17 cellular contexts compared by ENCODE assay signal in the genomic region with DNA sequence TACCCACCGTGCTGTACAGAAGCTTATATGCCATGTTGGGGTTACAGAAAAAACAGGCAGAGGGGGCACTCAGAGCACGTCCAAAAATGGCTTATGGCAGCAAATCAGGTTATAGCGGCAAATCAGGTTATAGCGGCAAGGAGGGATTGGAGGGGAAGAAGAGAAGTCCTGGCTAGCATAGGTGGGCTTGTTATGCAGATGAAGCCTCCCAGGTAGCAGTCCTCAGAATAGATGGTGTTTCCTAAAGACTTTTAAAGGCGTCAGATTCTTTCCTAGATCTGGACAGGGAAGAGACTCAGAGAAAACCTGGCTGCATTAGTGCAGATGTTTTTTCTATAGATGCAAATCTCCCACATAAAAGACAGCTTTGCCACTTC. TPM values are rescaled to one million over a fixed set of nuclear protein-coding genes. Genes with fewer than 3 reads are reported as not detected.
DNase-seq lines count a peak whose midpoint lies in the region; ATAC-seq and TF ChIP-seq lines count a peak whose summit lies in the region.
"Had no signal": no experiment of that assay in that cellular context is flagged by ENCODE, and none has a peak within 500 bp of the region (broad histone marks: within the 10 kb centered on the region; RNA-seq: fewer than 3 reads in every experiment).

No MANE protein-coding gene starts in this region.

- no peaks in the 10 kb centered on the region for H3K36me3 Mint-ChIP-seq in activated CD8-positive, alpha-beta memory T cell treated with anti-CD3 and anti-CD28 coated beads, Interleukin-2, amount 10 ng/mL, durations not matched to agents 7 days and 5 days
- H3K36me3 Mint-ChIP-seq: activated naive CD4-positive, alpha-beta T cell treated with anti-CD3 and anti-CD28 coated beads, Interleukin-2, amount 50 U/mL, for 24 hours; CD8-positive, alpha-beta memory T cell; stimulated activated memory B cell treated with anti-CD40 and anti-IgM and Interleukin-4, amounts not matched to agents 10 μg/mL and 1 μg/mL and 100 μg/mL, for 72 hours had no signal

- POLR2A ChIA-PET in PC-3 (lab: Charles Lee; ENCODE audit: unreplicated experiment) = interaction anchor here (0.8 kb wide), 1 partner anchor 18 kb away, joined by 5 read pairs; no protein-coding TSS in a partner anchor

- H3K9ac ChIP-seq in PC-3 (ENCODE audit: low read length) (no peak overlapping the region), neuronal stem cell (ENCODE audit: low read depth, low read length, poor library complexity) (no peak overlapping the region)

- H3K79me1 ChIP-seq in neuronal stem cell (ENCODE audit: low read depth, low read length) = no peaks in the 10 kb centered on the region

- CTCF ChIA-PET in activated CD8-positive, alpha-beta memory T cell treated with anti-CD3 and anti-CD28 coated beads, Interleukin-2, amount 10 ng/mL, durations not matched to agents 7 days and 5 days (lab: Charles Lee) = interaction anchor here (2.4 kb wide), 1 partner anchor 35 kb away, joined by 11 read pairs; no protein-coding TSS in a partner anchor
- CTCF ChIA-PET in PC-3 (lab: Charles Lee) = no interaction called here

- H3K23ac ChIP-seq in neuronal stem cell (ENCODE audit: low read depth, low read length, poor library complexity) = no peak overlapping the region

- H3K4me3 Mint-ChIP-seq in activated CD8-positive, alpha-beta memory T cell treated with anti-CD3 and anti-CD28 coated beads, Interleukin-2, amount 10 ng/mL, durations not matched to agents 7 days and 5 days = no peak overlapping the region
- H3K4me3 Mint-ChIP-seq: IgD-negative memory B cell; stimulated activated memory B cell treated with anti-CD40 and anti-IgM and Interleukin-4, amounts not matched to agents 10 μg/mL and 1 μg/mL and 100 μg/mL, for 72 hours had no signal

- H4K20me1 ChIP-seq in PC-3 (ENCODE audit: low read length) = no peaks in the 10 kb centered on the region

- H3K9me3 ChIP-seq in PC-3 (ENCODE audit: low read length) (no peaks in the 10 kb centered on the region), esophagus squamous epithelium (no peaks in the 10 kb centered on the region), neuronal stem cell (replicated peaks in 1 of 2; ENCODE audit: control insufficient read depth in 2 of 2, insufficient read depth in 1 of 2, low read depth in 1 of 2, low read length in 2 of 2) (no peaks in the 10 kb centered on the region)

- no TSS peak for BruUV-seq in PC-3 (replicated peaks; lab: Mats Ljungman, UMichigan)

- H2BK5ac ChIP-seq in neuronal stem cell (ENCODE audit: low read length) = no peak overlapping the region

- peaks cover 13% of the 10 kb centered on the region for H3K4me1 Mint-ChIP-seq in activated CD8-positive, alpha-beta memory T cell treated with anti-CD3 and anti-CD28 coated beads, Interleukin-2, amount 10 ng/mL, durations not matched to agents 7 days and 5 days

- no peaks in the 10 kb centered on the region for H3K9me3 Mint-ChIP-seq in activated CD8-positive, alpha-beta memory T cell treated with anti-CD3 and anti-CD28 coated beads, Interleukin-2, amount 10 ng/mL, durations not matched to agents 7 days and 5 days (ENCODE audit: low read depth)
- H3K9me3 Mint-ChIP-seq: activated naive CD4-positive, alpha-beta T cell treated with anti-CD3 and anti-CD28 coated beads, Interleukin-2, amount 50 U/mL, for 24 hours; CD8-positive, alpha-beta memory T cell; stimulated activated memory B cell treated with anti-CD40 and anti-IgM and Interleukin-4, amounts not matched to agents 10 μg/mL and 1 μg/mL and 100 μg/mL, for 72 hours had no signal

- peaks cover 10% of the 10 kb centered on the region; the same call in 1 of the 2 replicates for H3K4me1 ChIP-seq in PC-3 (ENCODE audit: insufficient read depth, low read length)
- peaks cover 0 to 34% (median 17%) of the 10 kb centered on the region in 3 donors for H3K4me1 ChIP-seq in esophagus squamous epithelium
- H3K4me1 ChIP-seq in neuronal stem cell (ENCODE audit: control insufficient read depth in 2 of 2, insufficient read depth in 1 of 2, low read depth in 1 of 2, low read length in 2 of 2) = no peaks in the 10 kb centered on the region

- H2AFZ ChIP-seq in PC-3 (ENCODE audit: low read length) = no peak overlapping the region
- H2AFZ ChIP-seq in neuronal stem cell (ENCODE audit: low read length) = peak overlapping the region; percentile 4

- no peaks in the 10 kb centered on the region for H3K36me3 ChIP-seq in PC-3 (ENCODE audit: low read depth, low read length)
- H3K36me3 ChIP-seq in esophagus squamous epithelium = no peaks in the 10 kb centered on the region
- no peaks in the 10 kb centered on the region for H3K36me3 ChIP-seq in neuronal stem cell (replicated peaks in 1 of 2; ENCODE audit: control insufficient read depth in 2 of 2, insufficient read depth in 2 of 2, low read length in 2 of 2)

- intact Hi-C loops in PC-3 (cut with micrococcal nuclease) = no loop called here
- intact Hi-C loops in esophagus squamous epithelium (cut with DNase I) = no loop called here

- DNase-seq in activated CD8-positive, alpha-beta memory T cell treated with anti-CD3 and anti-CD28 coated beads, Interleukin-2, amount 10 ng/mL, durations not matched to agents 7 days and 5 days = no peak
- DNase-seq in activated CD8-positive, alpha-beta memory T cell treated with anti-CD3 and anti-CD28 coated beads, Interleukin-2, amount 50 U/mL, for 48 hours = no peak
- DNase-seq in PC-3 (no peak), esophagus squamous epithelium (lab: John Stamatoyannopoulos, UW) (no peak), neuronal stem cell (ENCODE audit: low spot score) (no peak), globus pallidus (ENCODE audit: low spot score) (no peak), NCI-H1048 (lab: John Stamatoyannopoulos, UW) (no peak)
- DNase-seq: CD8-positive, alpha-beta memory T cell; effector memory CD4-positive, alpha-beta T cell; NCI-H2107; NCI-H748 treated with DMSO at 0.1 percent for 48 hours; trophoblast cell had no signal

- H2BK12ac ChIP-seq in neuronal stem cell (ENCODE audit: low read length) = no peak overlapping the region

- no peaks in the 10 kb centered on the region for H3K9me2 ChIP-seq in PC-3 (replicated peaks; ENCODE audit: low read length)

- peak overlapping the region; percentile 56 for H3K27ac Mint-ChIP-seq in activated CD8-positive, alpha-beta memory T cell treated with anti-CD3 and anti-CD28 coated beads, Interleukin-2, amount 10 ng/mL, durations not matched to agents 7 days and 5 days
- H3K27ac Mint-ChIP-seq: IgD-negative memory B cell; progenitor cell of endocrine pancreas; stimulated activated memory B cell treated with anti-CD40 and anti-IgM and Interleukin-4, amounts not matched to agents 10 μg/mL and 1 μg/mL and 100 μg/mL, for 72 hours had no signal

- H2AK5ac ChIP-seq in neuronal stem cell (ENCODE audit: low read depth, low read length) = no peak overlapping the region

- WGBS in esophagus squamous epithelium, 2 donors = 31 to 36% methylated on average over 5 of the region's 5 CpGs
- WGBS in neuronal stem cell (ENCODE audit: extremely low coverage in 2 of 2, insufficient read length in 2 of 2, insufficient replicate concordance in 1 of 2), 2 donors = no CpG with 5 or more reads among the region's 5 CpGs

- H3K4ac ChIP-seq in neuronal stem cell (ENCODE audit: low read length) = no peak overlapping the region

- no peaks in the 10 kb centered on the region for H3F3A ChIP-seq in PC-3 (ENCODE audit: low read length, unreplicated experiment)

- no peak overlapping the region for H3K14ac ChIP-seq in neuronal stem cell (ENCODE audit: low read length)

- H3K27ac ChIP-seq in PC-3 (ENCODE audit: low read length) (no peak overlapping the region), esophagus squamous epithelium (peak overlapping the region; percentile 11 to 62 (median 30)), neuronal stem cell (replicated peaks; ENCODE audit: low read length) (no peak overlapping the region)

- H4K8ac ChIP-seq in neuronal stem cell (ENCODE audit: low read depth, low read length) = no peak overlapping the region

- no peak overlapping the region for H3K18ac ChIP-seq in neuronal stem cell (ENCODE audit: low read length)

- no peak overlapping the region for H2BK120ac ChIP-seq in neuronal stem cell (ENCODE audit: low read depth, low read length)

- TF ChIP-seq CTCF in PC-3 (conservative IDR thresholded peaks at IDR 0.05; ENCODE audit: low read depth, low read length) (no peak), esophagus squamous epithelium (IDR thresholded peaks at IDR 0.05) (no peak)

- H3K79me2 ChIP-seq in PC-3 (ENCODE audit: low read length) = no peaks in the 10 kb centered on the region

- no peak overlapping the region for H4K91ac ChIP-seq in neuronal stem cell (ENCODE audit: low read depth, low read length, poor library complexity)

- H3K4me2 ChIP-seq in PC-3 (ENCODE audit: low read length) (peak overlapping the region; percentile 71), neuronal stem cell (ENCODE audit: insufficient read depth, low read length, poor library complexity, severe bottlenecking) (no peak overlapping the region)

- no peak for TF ChIP-seq POLR2A in esophagus squamous epithelium (IDR thresholded peaks at IDR 0.05)

- H3K27me3 ChIP-seq in PC-3 (ENCODE audit: low read length) (no peaks in the 10 kb centered on the region; the same call in 1 of the 2 replicates), esophagus squamous epithelium (peaks cover 0 to 6% (median 0%) of the 10 kb centered on the region in 4 donors), neuronal stem cell (ENCODE audit: control insufficient read depth in 3 of 3, insufficient read depth in 3 of 3, low read depth in 1 of 3, low read length in 3 of 3) (peaks cover 0 to 24% (median 0%) of the 10 kb centered on the region in 3 experiments)

- H3K27me3 Mint-ChIP-seq in activated CD8-positive, alpha-beta memory T cell treated with anti-CD3 and anti-CD28 coated beads, Interleukin-2, amount 10 ng/mL, durations not matched to agents 7 days and 5 days = peaks cover 22% of the 10 kb centered on the region
- H3K27me3 Mint-ChIP-seq: activated naive CD4-positive, alpha-beta T cell treated with anti-CD3 and anti-CD28 coated beads, Interleukin-2, amount 50 U/mL, for 24 hours had no signal

- H3K4me3 ChIP-seq in PC-3 (ENCODE audit: low read length) = 0 out of 2 replicates have a peak overlapping the region, but pooled peaks have one; percentile 29
- H3K4me3 ChIP-seq in esophagus squamous epithelium = no peak overlapping the region
- no peak overlapping the region for H3K4me3 ChIP-seq in neuronal stem cell (ENCODE audit: low read length in 2 of 2)

- no peak for ATAC-seq in activated CD8-positive, alpha-beta memory T cell treated with anti-CD3 and anti-CD28 coated beads, Interleukin-2, amount 10 ng/mL, durations not matched to agents 7 days and 5 days
- peak; percentile 24; the same call in 1 of the 2 replicates for ATAC-seq in PC-3
- no peak for ATAC-seq in HG02571 (IDR thresholded peaks at IDR 0.05; ENCODE audit: unreplicated experiment)
- ATAC-seq: stimulated activated memory B cell treated with anti-CD40 and anti-IgM and Interleukin-4, amounts not matched to agents 10 μg/mL and 1 μg/mL and 100 μg/mL, for 72 hours had no signal

- H2BK15ac ChIP-seq in neuronal stem cell (ENCODE audit: low read length) = no peak overlapping the region

RNA-seq across cellular contexts. Expression of a gene that starts 19.8 kb away (rescaled TPM):
- total RNA-seq in activated CD8-positive, alpha-beta memory T cell treated with anti-CD3 and anti-CD28 coated beads, Interleukin-2, amount 10 ng/mL, durations not matched to agents 7 days and 5 days = 10 to 100 TPM; 42.4 to 64.1 TPM
- total RNA-seq in PC-3 (2014; rRNA removed) (15.9 and 19.7 TPM in 2 replicates), esophagus squamous epithelium (10 to 100 TPM in 3 of 4 donors, 1 to 10 TPM in 1; 4.3 to 20.8 (median 17.1) TPM)
- 1.0 TPM for polyA plus RNA-seq in neuronal stem cell (2013, experiment 1 of 2)
- polyA plus RNA-seq in neuronal stem cell (2013, experiment 2 of 2) = 0.96 TPM

RNA-seq across cellular contexts. Expression of a gene that starts 39.4 kb away (rescaled TPM):
- 100 to 1,000 TPM in 1 of 2 experiments, 10 to 100 TPM in 1; 96.6 to 106 TPM for total RNA-seq in activated CD8-positive, alpha-beta memory T cell treated with anti-CD3 and anti-CD28 coated beads, Interleukin-2, amount 10 ng/mL, durations not matched to agents 7 days and 5 days
- total RNA-seq in PC-3 (2014; rRNA removed) = 99.7 and 115 TPM in 2 replicates
- total RNA-seq in esophagus squamous epithelium = 10 to 100 TPM; 46.3 to 56.5 (median 54.8) TPM
- 56.9 TPM for polyA plus RNA-seq in neuronal stem cell (2013, experiment 1 of 2)
- polyA plus RNA-seq in neuronal stem cell (2013, experiment 2 of 2) = 56.6 TPM

Comparison
In these comparisons a context has a peak if more than half of its experiments do, and no peak if none do; other contexts are left out.
1. H3K27ac ChIP-seq: peak in esophagus squamous epithelium (4 of 4); none in PC-3 (single experiment) and neuronal stem cell (single experiment).